26 cellular contexts compared by ENCODE assay signal in the genomic region with DNA sequence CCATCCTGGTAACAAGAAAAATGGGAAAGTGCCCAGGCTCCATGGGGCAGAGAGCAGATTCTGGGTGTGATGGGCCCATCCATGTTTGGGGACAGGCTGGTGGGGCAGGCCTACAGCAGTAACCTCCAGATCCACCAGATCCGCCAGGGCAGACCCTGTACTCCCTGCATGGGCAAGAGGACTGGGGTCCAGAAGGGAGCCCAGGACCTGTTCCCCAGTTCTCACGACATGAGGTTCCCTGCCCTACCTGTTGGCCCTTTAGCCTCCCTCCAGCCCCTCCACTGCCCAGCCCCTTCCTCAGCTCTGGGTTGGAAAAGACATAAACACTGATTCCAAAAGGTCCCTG. TPM values are rescaled to one million over a fixed set of nuclear protein-coding genes. Genes with fewer than 3 reads are reported as not detected.
"Had no signal": no experiment of that assay in that cellular context is flagged by ENCODE, and none has a peak within 500 bp of the region (broad histone marks: within the 10 kb centered on the region; RNA-seq: fewer than 3 reads in every experiment).

No MANE protein-coding gene starts in this region.

- ATAC-seq: activated CD8-positive, alpha-beta T cell treated with anti-CD3 and anti-CD28 coated beads for 36 hours; Panc1; SK-N-SH treated with all-trans-retinoic acid at 6 μM for 48 hours; T-helper 17 cell had no signal

- H3K9me3 Mint-ChIP-seq: activated CD8-positive, alpha-beta T cell treated with anti-CD3 and anti-CD28 coated beads for 36 hours; activated naive CD4-positive, alpha-beta T cell treated with anti-CD3 and anti-CD28 coated beads, Interleukin-2, amount 50 U/mL, for 24 hours; activated T-helper 1 cell treated with anti-CD3 and anti-CD28 coated beads, Interleukin-12 subunit alpha, Interleukin-12 subunit beta, Interleukin-2, Interleukin-4 antibody, amounts not matched to agents 30 ng/mL and 10 ng/mL and 1 ng/mL, durations not matched to agents 14 hours and 24 hours and 36 hours had no signal

- H3K27ac ChIP-seq: breast epithelium, SJSA1, VCaP had no signal

- H3K9me3 ChIP-seq: breast epithelium, SJSA1 had no signal

- H3K4me3 Mint-ChIP-seq: activated CD8-positive, alpha-beta T cell treated with anti-CD3 and anti-CD28 coated beads for 36 hours; activated naive CD4-positive, alpha-beta T cell treated with anti-CD3 and anti-CD28 coated beads, Interleukin-2, amount 50 U/mL, for 24 hours; T-helper 17 cell had no signal

- H3K4me1 ChIP-seq: breast epithelium, SJSA1 had no signal

- H3K36me3 ChIP-seq: breast epithelium, SJSA1 had no signal

- H3K27me3 ChIP-seq: breast epithelium, SJSA1 had no signal

- DNase-seq: activated CD4-positive, alpha-beta T cell treated with anti-CD3 and anti-CD28 coated beads, Interleukin-2, amount 50 U/mL, for 1 hour; activated CD4-positive, CD25-positive, alpha-beta regulatory T cell; activated CD8-positive, alpha-beta memory T cell treated with anti-CD3 and anti-CD28 coated beads, Interleukin-2, amount 50 U/mL, for 4 hours; activated CD8-positive, alpha-beta T cell treated with anti-CD3 and anti-CD28 coated beads for 36 hours; activated effector memory CD4-positive, alpha-beta T cell treated with Interleukin-2 at 50 U/mL for 16 hours; activated naive CD4-positive, alpha-beta T cell; aorta; MM.1S; NCI-H1105; NCI-H1436; NCI-H2029 treated with DMSO at 0.1 percent for 48 hours; NCI-H345; NCI-H510A; NCI-H526 treated with DMSO at 0.1 percent for 48 hours; NK-92 treated with Interleukin-12 subunit alpha and Interleukin-12 subunit beta, amount 100 ng/mL, for 24 hours; OCI-M1; Right ventricle myocardium superior; RPMI8226; T-helper 17 cell had no signal

- H3K27ac Mint-ChIP-seq: activated CD8-positive, alpha-beta T cell treated with anti-CD3 and anti-CD28 coated beads for 36 hours; activated naive CD4-positive, alpha-beta T cell treated with anti-CD3 and anti-CD28 coated beads, Interleukin-2, amount 50 U/mL, for 24 hours; activated T-helper 1 cell treated with anti-CD3 and anti-CD28 coated beads, Interleukin-12 subunit alpha, Interleukin-12 subunit beta, Interleukin-2, Interleukin-4 antibody, amounts not matched to agents 30 ng/mL and 10 ng/mL and 1 ng/mL, durations not matched to agents 14 hours and 24 hours and 36 hours had no signal

- H3K27me3 Mint-ChIP-seq: activated CD8-positive, alpha-beta T cell treated with anti-CD3 and anti-CD28 coated beads for 36 hours; activated naive CD4-positive, alpha-beta T cell treated with anti-CD3 and anti-CD28 coated beads, Interleukin-2, amount 50 U/mL, for 24 hours; T-helper 17 cell had no signal

- H3K4me3 ChIP-seq: breast epithelium, SJSA1 had no signal

- H3K36me3 Mint-ChIP-seq: activated naive CD4-positive, alpha-beta T cell treated with anti-CD3 and anti-CD28 coated beads, Interleukin-2, amount 50 U/mL, for 24 hours had no signal

RNA-seq across cellular contexts. Expression of a gene that starts 38.7 kb away (rescaled TPM):
- total RNA-seq: activated CD8-positive, alpha-beta T cell treated with anti-CD3 and anti-CD28 coated beads for 36 hours; activated T-helper 1 cell treated with anti-CD3 and anti-CD28 coated beads, Interleukin-12 subunit alpha, Interleukin-12 subunit beta, Interleukin-2, Interleukin-4 antibody, amounts not matched to agents 30 ng/mL and 10 ng/mL and 1 ng/mL, durations not matched to agents 14 hours and 24 hours and 36 hours; aorta; Right ventricle myocardium superior; SJSA1; T-helper 17 cell had no signal
- polyA plus RNA-seq: aorta had no signal
